In the genomic region with DNA sequence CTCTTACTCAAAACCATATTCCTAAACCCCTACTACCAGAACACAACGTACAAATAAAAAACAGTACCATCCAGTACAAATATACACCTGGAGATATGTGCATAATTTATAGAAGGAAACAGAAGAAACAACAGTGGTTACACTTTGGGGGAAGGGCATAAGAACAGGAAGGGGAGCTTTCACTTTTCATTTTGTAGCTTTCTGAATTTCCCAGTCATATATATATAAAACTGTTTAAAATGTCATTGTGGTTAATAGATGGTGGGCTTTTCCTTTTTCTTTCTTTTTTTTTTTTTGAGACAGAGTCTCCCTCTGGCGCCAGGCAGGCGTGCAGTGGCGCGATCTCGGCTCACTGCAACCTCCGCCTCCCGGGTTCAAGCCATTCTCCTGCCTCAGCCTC, we compare ENCODE assay signal across 9 cellular contexts. TPM values are rescaled to one million over a fixed set of nuclear protein-coding genes. Genes with fewer than 3 reads are reported as not detected.
DNase-seq lines count a peak whose midpoint lies in the region; ATAC-seq, FAIRE-seq and TF ChIP-seq lines count a peak whose summit lies in the region.
"Had no signal": no experiment of that assay in that cellular context is flagged by ENCODE, and none has a peak within 500 bp of the region (broad histone marks: within the 10 kb centered on the region; RNA-seq: fewer than 3 reads in every experiment).

No MANE protein-coding gene starts in this region.

- no peak for FAIRE-seq in astrocyte (lab: Jason Lieb, UNC)

- H3K36me3 ChIP-seq in astrocyte (ENCODE audit: insufficient read depth, low read length) (peaks cover 30% of the 10 kb centered on the region), thyroid gland (no peaks in the 10 kb centered on the region)

- no peaks in the 10 kb centered on the region for H3K36me3 Mint-ChIP-seq in activated CD8-positive, alpha-beta memory T cell treated with anti-CD3 and anti-CD28 coated beads, Interleukin-2, amount 10 ng/mL, durations not matched to agents 7 days and 5 days
- H3K36me3 Mint-ChIP-seq in IgD-negative memory B cell, result peaks cover 2% of the 10 kb centered on the region
- H3K36me3 Mint-ChIP-seq in astrocyte (ENCODE audit: low read depth, unreplicated experiment), result peaks cover 13% of the 10 kb centered on the region

- H3K27me3 Mint-ChIP-seq in activated CD8-positive, alpha-beta memory T cell treated with anti-CD3 and anti-CD28 coated beads, Interleukin-2, amount 10 ng/mL, durations not matched to agents 7 days and 5 days, result peaks cover 27% of the 10 kb centered on the region
- H3K27me3 Mint-ChIP-seq in IgD-negative memory B cell, result no peaks in the 10 kb centered on the region
- no peaks in the 10 kb centered on the region for H3K27me3 Mint-ChIP-seq in astrocyte (ENCODE audit: low read depth, unreplicated experiment)

- no peak overlapping the region for H3K9ac ChIP-seq in astrocyte (ENCODE audit: low read length)

- H3K4me3 Mint-ChIP-seq in activated CD8-positive, alpha-beta memory T cell treated with anti-CD3 and anti-CD28 coated beads, Interleukin-2, amount 10 ng/mL, durations not matched to agents 7 days and 5 days, result peak overlapping the region; percentile 66
- peak overlapping the region; percentile 80 to 93 (median 85) for H3K4me3 Mint-ChIP-seq in IgD-negative memory B cell
- H3K4me3 Mint-ChIP-seq in astrocyte (ENCODE audit: unreplicated experiment), result no peak overlapping the region

- H3K4me1 Mint-ChIP-seq in activated CD8-positive, alpha-beta memory T cell treated with anti-CD3 and anti-CD28 coated beads, Interleukin-2, amount 10 ng/mL, durations not matched to agents 7 days and 5 days, result peaks cover 34% of the 10 kb centered on the region
- H3K4me1 Mint-ChIP-seq in IgD-negative memory B cell (peaks cover 10 to 17% (median 14%) of the 10 kb centered on the region in 3 donors), astrocyte (ENCODE audit: low read depth, unreplicated experiment) (peaks cover 51% of the 10 kb centered on the region)

- peak overlapping the region; percentile 81 for H3K4me2 ChIP-seq in astrocyte (ENCODE audit: low read length)

- H4K20me1 ChIP-seq in astrocyte (ENCODE audit: insufficient read depth, low read length), result no peaks in the 10 kb centered on the region

- peaks cover 51% of the 10 kb centered on the region for H3K79me2 ChIP-seq in astrocyte (ENCODE audit: insufficient read depth, low read length)

- WGBS in thyroid gland, 2 donors, result 86 to 87% methylated on average over 8 of the region's 8 CpGs

- TF ChIP-seq CTCF in astrocyte (IDR thresholded peaks at IDR 0.05; ENCODE audit: insufficient read depth, low read depth, low read length) (no peak), thyroid gland (IDR thresholded peaks at IDR 0.05) (no peak)

- DNase-seq in activated CD8-positive, alpha-beta memory T cell treated with anti-CD3 and anti-CD28 coated beads, Interleukin-2, amount 10 ng/mL, durations not matched to agents 7 days and 5 days, result no peak
- DNase-seq in activated CD8-positive, alpha-beta memory T cell treated with anti-CD3 and anti-CD28 coated beads, Interleukin-2, amount 50 U/mL, for 4 hours, result no peak
- DNase-seq in astrocyte (ENCODE audit: low read depth) (no peak), thyroid gland (no peak), NCI-H128 (lab: John Stamatoyannopoulos, UW; ENCODE audit: unreplicated experiment) (no peak), NCI-H1930 (lab: John Stamatoyannopoulos, UW) (no peak)
- DNase-seq in stimulated activated naive CD8-positive, alpha-beta T cell treated with anti-CD3 and anti-CD28 coated beads, Interleukin-15, Interleukin-2, amounts not matched to agents 100 U/mL and 50 U/mL, for 24 hours, result peak; percentile 22
- DNase-seq: effector CD4-positive, alpha-beta T cell had no signal

- peak overlapping the region; percentile 55 for H3K27ac Mint-ChIP-seq in activated CD8-positive, alpha-beta memory T cell treated with anti-CD3 and anti-CD28 coated beads, Interleukin-2, amount 10 ng/mL, durations not matched to agents 7 days and 5 days
- H3K27ac Mint-ChIP-seq in IgD-negative memory B cell (peak overlapping the region; percentile 47 to 88 (median 73)), astrocyte (ENCODE audit: unreplicated experiment) (peak overlapping the region; percentile 27)

- H3K4me3 ChIP-seq in astrocyte (ENCODE audit: insufficient read depth, low read depth, low read length), result no peak overlapping the region
- no peak overlapping the region for H3K4me3 ChIP-seq in thyroid gland (replicated peaks in 1 of 3)

- peak; percentile 82 for ATAC-seq in activated CD8-positive, alpha-beta memory T cell treated with anti-CD3 and anti-CD28 coated beads, Interleukin-2, amount 10 ng/mL, durations not matched to agents 7 days and 5 days
- peak; percentile 78 for ATAC-seq in stimulated activated naive CD8-positive, alpha-beta T cell treated with anti-CD3 and anti-CD28 coated beads, Interleukin-15, Interleukin-2, amounts not matched to agents 100 U/mL and 50 U/mL, for 24 hours

- CTCF ChIA-PET in activated CD8-positive, alpha-beta memory T cell treated with anti-CD3 and anti-CD28 coated beads, Interleukin-2, amount 10 ng/mL, durations not matched to agents 7 days and 5 days (lab: Charles Lee), result interaction anchor here (0.7 to 2.4 kb wide), 9 partner anchors 9 to 127 kb away, joined by 3 to 12 read pairs (median 4); partner anchors contain the start of gene MALSU1

- no peaks in the 10 kb centered on the region for H3K9me3 Mint-ChIP-seq in activated CD8-positive, alpha-beta memory T cell treated with anti-CD3 and anti-CD28 coated beads, Interleukin-2, amount 10 ng/mL, durations not matched to agents 7 days and 5 days (ENCODE audit: low read depth)
- H3K9me3 Mint-ChIP-seq in IgD-negative memory B cell (no peaks in the 10 kb centered on the region), astrocyte (ENCODE audit: unreplicated experiment) (no peaks in the 10 kb centered on the region)

- H3K4me1 ChIP-seq in astrocyte (ENCODE audit: insufficient read depth, low read length) (peaks cover 76% of the 10 kb centered on the region), thyroid gland (peaks cover 43 to 64% of the 10 kb centered on the region in 2 donors)

- H3K9me3 ChIP-seq in astrocyte (ENCODE audit: insufficient read depth, low read depth, low read length) (no peaks in the 10 kb centered on the region), thyroid gland (no peaks in the 10 kb centered on the region)

- H2AFZ ChIP-seq in astrocyte (ENCODE audit: low read depth, low read length), result no peak overlapping the region

- H3K27me3 ChIP-seq in astrocyte (ENCODE audit: insufficient read depth, low read length) (no peaks in the 10 kb centered on the region), thyroid gland (no peaks in the 10 kb centered on the region)

- peak overlapping the region; percentile 8 for H3K27ac ChIP-seq in astrocyte (ENCODE audit: low read depth, low read length)
- no peak overlapping the region for H3K27ac ChIP-seq in thyroid gland

- TF ChIP-seq POLR2A in thyroid gland (IDR thresholded peaks at IDR 0.05), result no peak

- intact Hi-C loops in thyroid gland (cut with DNase I), result no loop called here

RNA-seq across cellular contexts. Expression of gene MALSU1, which starts 47.2 kb away (rescaled TPM):
- 10 to 100 TPM; 51.3 to 59.5 TPM for total RNA-seq in activated CD8-positive, alpha-beta memory T cell treated with anti-CD3 and anti-CD28 coated beads, Interleukin-2, amount 10 ng/mL, durations not matched to agents 7 days and 5 days
- 68.1 TPM for polyA plus RNA-seq in IgD-negative memory B cell
- 55.9 and 62.3 TPM in 2 replicates for total RNA-seq in astrocyte
- total RNA-seq in thyroid gland, result 100 to 1,000 TPM in 2 of 4 donors, 10 to 100 TPM in 2; 76.1 to 211 (median 95.7) TPM
